In genomic region chr5:38556599-38557308, GRCh38 we compare ENCODE assay signal across 8 cellular contexts. TPM values are rescaled to one million over a fixed set of nuclear protein-coding genes. Genes with fewer than 3 reads are reported as not detected.
DNase-seq lines count a peak whose midpoint lies in the region; ATAC-seq and TF ChIP-seq lines count a peak whose summit lies in the region.

TSS of gene LIFR (minus strand) at chr5:38556646. CDS start at chr5:38530647, 25,999 bp downstream.

- H3K9ac ChIP-seq in SK-N-SH, result peak within 1 kb of the TSS; percentile 90

- H3K4me3 Mint-ChIP-seq in osteocyte (ENCODE audit: unreplicated experiment), result peak within 1 kb of the TSS; percentile 89

- peak in 1 of 2 donors; percentile 63 for TF ChIP-seq POLR2A in heart left ventricle (IDR thresholded peaks at IDR 0.05)

- H3K9me3 ChIP-seq in SK-N-SH (no peaks in the 10 kb centered on the region), heart left ventricle (no peaks in the 10 kb centered on the region)

- intact Hi-C loops in heart left ventricle (cut with DNase I), result loop anchor here (1.0 to 10.0 kb wide), 12 partner anchors 44 to 251 kb away; no protein-coding TSS in a partner anchor

- H3K36me3 Mint-ChIP-seq in osteocyte (ENCODE audit: unreplicated experiment), result no peaks in the 10 kb centered on the region

- TF ChIP-seq CTCF in SK-N-SH (IDR thresholded peaks at IDR 0.05) (no peak), heart left ventricle (IDR thresholded peaks at IDR 0.05) (no peak), osteocyte (IDR thresholded peaks at IDR 0.05) (no peak)

- ATAC-seq in GM18868 (IDR thresholded peaks at IDR 0.05; ENCODE audit: unreplicated experiment) (peak; percentile 76), heart left ventricle (peak; percentile 56 to 93 (median 88))

- peak within 1 kb of the TSS; percentile 89 for H2AFZ ChIP-seq in SK-N-SH (ENCODE audit: low read depth)

- H3F3A ChIP-seq in SK-N-SH (replicated peaks; ENCODE audit: insufficient read depth), result peaks cover 4% of the 10 kb centered on the region

- H3K9me3 Mint-ChIP-seq in osteocyte (ENCODE audit: unreplicated experiment), result no peaks in the 10 kb centered on the region

- peak within 1 kb of the TSS; percentile 88 to 97 for H3K27ac ChIP-seq in SK-N-SH (ENCODE audit: low read depth in 2 of 2, low read length in 1 of 2)
- peak within 1 kb of the TSS; percentile 95 to 100 (median 98) for H3K27ac ChIP-seq in heart left ventricle

- H3K4me1 Mint-ChIP-seq in osteocyte (ENCODE audit: unreplicated experiment), result peaks cover 20% of the 10 kb centered on the region

- H3K4me3 ChIP-seq in SK-N-SH (ENCODE audit: low read depth in 2 of 2, low read length in 1 of 2), result peak within 1 kb of the TSS; percentile 87 to 91
- H3K4me3 ChIP-seq in heart left ventricle, result peak within 1 kb of the TSS; percentile 69 to 96 (median 86)

- DNase-seq in 8988T (peak; percentile 85), HS-5 (ENCODE audit: low read depth) (peak; percentile 51), SK-N-SH (peak; percentile 98), anterior cingulate cortex (lab: John Stamatoyannopoulos, UW) (peak in 57 of 58 donors; percentile 17 to 88 (median 77)), heart left ventricle (peak; percentile 87 to 93 (median 89)), osteocyte (ENCODE audit: extremely low spot score, unreplicated experiment) (peak; percentile 91), ureter (ENCODE audit: low spot score) (peak; percentile 83)

- peak in 1 of 2 experiments; percentile 4; a peak in 1 of 4 replicates for TF ChIP-seq EP300 in SK-N-SH (IDR thresholded peaks at IDR 0.05; ENCODE audit: borderline replicate concordance in 1 of 2, low read depth in 1 of 2, low read length in 1 of 2)

- H3K27ac Mint-ChIP-seq in osteocyte (ENCODE audit: unreplicated experiment), result peak within 1 kb of the TSS; percentile 87

- whole genome bisulfite sequencing in SK-N-SH (ENCODE audit: low lambda C conversion rate), result 0% methylated on average over 22 of the region's 88 CpGs
- 0 to 1% (median 0%) methylated on average over 29 to 88 of the region's 88 CpGs for WGBS in heart left ventricle, 4 donors

- POLR2A ChIA-PET in SK-N-SH (lab: Yijun Ruan, JAX), result interaction anchor here (0.6 to 0.7 kb wide), 3 partner anchors 16 to 253 kb away, joined by 3 read pairs; no protein-coding TSS in a partner anchor

- H3K36me3 ChIP-seq in SK-N-SH (replicated peaks in 1 of 2; ENCODE audit: control insufficient read depth in 1 of 2, insufficient read depth in 2 of 2, low read length in 1 of 2) (no peaks in the 10 kb centered on the region), heart left ventricle (no peaks in the 10 kb centered on the region)

- peaks cover 15% of the 10 kb centered on the region; the same call in 1 of the 2 replicates for H3K79me2 ChIP-seq in SK-N-SH (ENCODE audit: insufficient read depth)

- TF ChIP-seq RAD21 in SK-N-SH (IDR thresholded peaks at IDR 0.05; ENCODE audit: low read length), result no peak

- no peaks in the 10 kb centered on the region for H3K9me2 ChIP-seq in SK-N-SH

- H3K27me3 ChIP-seq in SK-N-SH (ENCODE audit: insufficient read depth), result no peaks in the 10 kb centered on the region
- peaks cover 0 to 25% (median 0%) of the 10 kb centered on the region in 9 donors for H3K27me3 ChIP-seq in heart left ventricle

- H3K27me3 Mint-ChIP-seq in osteocyte (ENCODE audit: unreplicated experiment), result peaks cover 6% of the 10 kb centered on the region

- H3K4me2 ChIP-seq in SK-N-SH, result peak within 1 kb of the TSS; percentile 90

- CTCF ChIA-PET in SK-N-SH (lab: Yijun Ruan, JAX), result interaction anchor here (0.6 to 1.5 kb wide), 4 partner anchors 15 to 251 kb away, joined by 3 to 6 read pairs (median 4); no protein-coding TSS in a partner anchor

- H3K4me1 ChIP-seq in SK-N-SH (ENCODE audit: control insufficient read depth in 1 of 2, insufficient read depth in 2 of 2, low read depth in 1 of 2, low read length in 1 of 2) (peaks cover 0 to under 1% of the 10 kb centered on the region in 2 experiments; a peak in 3 of 4 replicates), heart left ventricle (peaks cover 0 to 46% (median 27%) of the 10 kb centered on the region in 12 donors)

- no peaks in the 10 kb centered on the region for H4K20me1 ChIP-seq in SK-N-SH (ENCODE audit: insufficient read depth)

TF ChIP-seq in SK-N-SH, 30 proteins besides CTCF, POLR2A, EP300 and RAD21:
- TF ChIP-seq TAF1 (IDR thresholded peaks at IDR 0.05; ENCODE audit: borderline replicate concordance, low read depth, low read length), result peak; percentile 72
- TF ChIP-seq MXI1 (IDR thresholded peaks at IDR 0.05; ENCODE audit: low read depth, low read length), result no peak; the same call in none of the 2 replicates
- TF ChIP-seq TCF12 (IDR thresholded peaks at IDR 0.05), result 0 out of 2 replicates have a peak, but pooled peaks have one; percentile 4
- TF ChIP-seq FOXJ3 (CRISPR knock-in tag; IDR thresholded peaks at IDR 0.05), result 0 out of 2 replicates have a peak, but pooled peaks have one; percentile 14
- TF ChIP-seq CHD2 (IDR thresholded peaks at IDR 0.05; ENCODE audit: low read length, partially characterized antibody), result peak; percentile 32
- no peak for TF ChIP-seq REST (IDR thresholded peaks at IDR 0.05; ENCODE audit: low read depth, low read length)
- TF ChIP-seq POLR2AphosphoS5 (IDR thresholded peaks at IDR 0.05; ENCODE audit: low read depth, low read length), result peak; percentile 84
- no peak for TF ChIP-seq EZH2phosphoT487 (IDR thresholded peaks at IDR 0.05; ENCODE audit: borderline replicate concordance, low read depth)
- 0 out of 2 replicates have a peak, but pooled peaks have one; percentile 25 for TF ChIP-seq NRF1 (IDR thresholded peaks at IDR 0.05; ENCODE audit: low read depth, low read length)
- TF ChIP-seq GATA2 (CRISPR knock-in tag; IDR thresholded peaks at IDR 0.05), result no peak
- no peak for TF ChIP-seq RCOR1 (IDR thresholded peaks at IDR 0.05; ENCODE audit: low read length)
- TF ChIP-seq GABPA (IDR thresholded peaks at IDR 0.05; ENCODE audit: low read depth), result no peak
- TF ChIP-seq JUND (IDR thresholded peaks at IDR 0.05), result no peak
- TF ChIP-seq, protein P1, sequence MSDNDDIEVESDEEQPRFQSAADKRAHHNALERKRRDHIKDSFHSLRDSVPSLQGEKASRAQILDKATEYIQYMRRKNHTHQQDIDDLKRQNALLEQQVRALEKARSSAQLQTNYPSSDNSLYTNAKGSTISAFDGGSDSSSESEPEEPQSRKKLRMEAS (IDR thresholded peaks at IDR 0.05; ENCODE audit: low read depth), result peak; percentile 33; the same call in 1 of the 2 replicates

RNA-seq across cellular contexts. Expression of gene LIFR, which starts in this region (rescaled TPM):
- 3.8 and 5.0 TPM in 2 replicates for polyA plus RNA-seq in SK-N-SH (2012; rRNA removed)
- polyA plus RNA-seq in SK-N-SH (2012; cell fraction: cytosol; rRNA removed), result 5.6 and 5.8 TPM in 2 replicates
- 5.0 and 10.2 TPM in 2 replicates for polyA plus RNA-seq in SK-N-SH (2012; cell fraction: nucleus; rRNA removed)
- total RNA-seq in heart left ventricle, result 10 to 100 TPM; 34.2 to 66.8 (median 39.8) TPM
- polyA plus RNA-seq in heart left ventricle, result 10 to 100 TPM; 12.6 to 13.2 TPM
- 8.1 and 8.9 TPM in 2 replicates for total RNA-seq in osteocyte
- total RNA-seq in ureter, result 65.4 TPM

Comparison
In these comparisons a context has a peak if more than half of its experiments do, and no peak if none do; other contexts are left out.
1. Peak in every context shown above with its lines: DNase-seq, ATAC-seq, H3K4me3 ChIP-seq and H3K27ac ChIP-seq.